ENCODE assay signal across 3 cellular contexts in the genomic region with DNA sequence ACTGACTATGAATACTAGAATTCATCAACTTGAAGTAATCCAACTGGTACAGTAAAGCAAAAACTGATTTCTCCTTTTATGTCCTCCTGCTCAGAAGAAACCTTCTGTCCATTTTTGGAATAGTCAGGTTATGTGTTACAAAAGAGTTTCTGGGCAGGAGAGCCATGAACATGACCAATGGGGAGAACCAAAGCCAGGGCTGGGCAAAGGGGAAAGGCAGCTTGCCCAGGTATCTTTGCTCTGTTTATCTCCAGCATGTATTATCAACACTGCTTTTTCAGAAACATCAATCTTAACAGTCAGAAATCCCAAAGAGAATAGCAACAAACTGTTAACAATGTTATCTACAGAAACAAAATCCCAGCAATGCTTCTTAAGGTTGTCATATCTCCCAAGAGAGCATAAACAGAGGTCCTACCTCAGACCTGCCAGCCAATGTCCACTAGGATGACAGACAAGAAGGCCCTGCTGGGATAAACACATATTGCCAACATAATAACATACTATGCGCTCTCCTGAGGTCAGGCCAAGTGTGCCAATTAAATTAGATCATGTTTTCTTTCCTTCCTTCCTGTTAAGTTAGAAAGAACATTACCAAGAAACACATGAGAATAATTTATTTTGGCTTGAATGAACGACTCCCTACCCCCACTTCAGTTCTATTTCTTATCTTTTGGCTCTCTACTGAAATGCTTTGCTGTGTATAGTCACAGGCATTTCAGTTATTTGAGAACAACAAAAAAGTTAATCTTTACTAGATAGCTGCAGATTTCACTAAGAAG.
A peak's percentile ranks its signal among the peaks of the same experiment; 100 is the strongest.
TF ChIP-seq lines count a peak whose summit lies in the region.

No MANE protein-coding gene starts in this region.

TF ChIP-seq in HEK293, 187 proteins besides CTCF, POLR2A, EP300 and RAD21:
- TF ChIP-seq ZFP3 (tag by site-specific recombination; IDR thresholded peaks at IDR 0.05; ENCODE audit: low read depth) (no peak), OVOL3 (tag by site-specific recombination; IDR thresholded peaks at IDR 0.05) (peak; percentile 47; the same call in 1 of the 2 replicates), ZNF664 (tag by site-specific recombination; IDR thresholded peaks at IDR 0.05) (peak; percentile 83), ZNF629 (tag by site-specific recombination; IDR thresholded peaks at IDR 0.05) (peak; percentile 50; the same call in 1 of the 2 replicates), OSR2 (tag by site-specific recombination; IDR thresholded peaks at IDR 0.05) (0 out of 2 replicates have a peak, but pooled peaks have one; percentile 43), ZBTB6 (tag by site-specific recombination; IDR thresholded peaks at IDR 0.05) (no peak), ZNF843 (tag by site-specific recombination; IDR thresholded peaks at IDR 0.05) (peak; percentile 70), WT1 (tag by site-specific recombination; IDR thresholded peaks at IDR 0.05) (peak; percentile 61), ZNF362 (tag by site-specific recombination; IDR thresholded peaks at IDR 0.05) (no peak), FEZF1 (tag by site-specific recombination; IDR thresholded peaks at IDR 0.05) (peak; percentile 51), ZNF626 (tag by site-specific recombination; IDR thresholded peaks at IDR 0.05) (no peak), SP7 (tag by site-specific recombination; IDR thresholded peaks at IDR 0.05) (peak; percentile 100)
- TF ChIP-seq, protein P1, sequence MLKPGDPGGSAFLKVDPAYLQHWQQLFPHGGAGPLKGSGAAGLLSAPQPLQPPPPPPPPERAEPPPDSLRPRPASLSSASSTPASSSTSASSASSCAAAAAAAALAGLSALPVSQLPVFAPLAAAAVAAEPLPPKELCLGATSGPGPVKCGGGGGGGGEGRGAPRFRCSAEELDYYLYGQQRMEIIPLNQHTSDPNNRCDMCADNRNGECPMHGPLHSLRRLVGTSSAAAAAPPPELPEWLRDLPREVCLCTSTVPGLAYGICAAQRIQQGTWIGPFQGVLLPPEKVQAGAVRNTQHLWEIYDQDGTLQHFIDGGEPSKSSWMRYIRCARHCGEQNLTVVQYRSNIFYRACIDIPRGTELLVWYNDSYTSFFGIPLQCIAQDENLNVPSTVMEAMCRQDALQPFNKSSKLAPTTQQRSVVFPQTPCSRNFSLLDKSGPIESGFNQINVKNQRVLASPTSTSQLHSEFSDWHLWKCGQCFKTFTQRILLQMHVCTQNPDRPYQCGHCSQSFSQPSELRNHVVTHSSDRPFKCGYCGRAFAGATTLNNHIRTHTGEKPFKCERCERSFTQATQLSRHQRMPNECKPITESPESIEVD (tag by site-specific recombination; IDR thresholded peaks at IDR 0.05), result peak; percentile 83

TF ChIP-seq in K562, 482 proteins besides CTCF, POLR2A, EP300 and RAD21:
- TF ChIP-seq KLF1 (tag; IDR thresholded peaks at IDR 0.05) (0 out of 2 replicates have a peak, but pooled peaks have one; percentile 20), SNIP1 (IDR thresholded peaks at IDR 0.05; ENCODE audit: low read depth) (no peak)

TF ChIP-seq in WTC11, 78 proteins besides CTCF, POLR2A, EP300 and RAD21:
- TF ChIP-seq ZNF281 (CRISPR knock-in tag; IDR thresholded peaks at IDR 0.05), result no peak
- no peak for TF ChIP-seq MYBL2 (CRISPR knock-in tag; IDR thresholded peaks at IDR 0.05)
- TF ChIP-seq JAZF1 (CRISPR knock-in tag; IDR thresholded peaks at IDR 0.05), result no peak
- TF ChIP-seq CREB1 (CRISPR knock-in tag; IDR thresholded peaks at IDR 0.05), result no peak
- TF ChIP-seq ZBTB21 (CRISPR knock-in tag; IDR thresholded peaks at IDR 0.05; ENCODE audit: borderline replicate concordance), result no peak
- no peak for TF ChIP-seq ARID4B (CRISPR knock-in tag; IDR thresholded peaks at IDR 0.05; ENCODE audit: borderline replicate concordance)
- TF ChIP-seq RELA (CRISPR knock-in tag; IDR thresholded peaks at IDR 0.05; ENCODE audit: borderline replicate concordance), result no peak
- TF ChIP-seq, protein P2, sequence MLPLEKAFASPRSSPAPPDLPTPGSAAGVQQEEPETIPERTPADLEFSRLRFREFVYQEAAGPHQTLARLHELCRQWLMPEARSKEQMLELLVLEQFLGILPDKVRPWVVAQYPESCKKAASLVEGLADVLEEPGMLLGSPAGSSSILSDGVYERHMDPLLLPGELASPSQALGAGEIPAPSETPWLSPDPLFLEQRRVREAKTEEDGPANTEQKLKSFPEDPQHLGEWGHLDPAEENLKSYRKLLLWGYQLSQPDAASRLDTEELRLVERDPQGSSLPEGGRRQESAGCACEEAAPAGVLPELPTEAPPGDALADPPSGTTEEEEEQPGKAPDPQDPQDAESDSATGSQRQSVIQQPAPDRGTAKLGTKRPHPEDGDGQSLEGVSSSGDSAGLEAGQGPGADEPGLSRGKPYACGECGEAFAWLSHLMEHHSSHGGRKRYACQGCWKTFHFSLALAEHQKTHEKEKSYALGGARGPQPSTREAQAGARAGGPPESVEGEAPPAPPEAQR (CRISPR knock-in tag; IDR thresholded peaks at IDR 0.05), result no peak
- TF ChIP-seq IRF2 (CRISPR knock-in tag; IDR thresholded peaks at IDR 0.05; ENCODE audit: borderline replicate concordance, low read depth), result no peak
- no peak for TF ChIP-seq ATF1 (CRISPR knock-in tag; IDR thresholded peaks at IDR 0.05)
- no peak for TF ChIP-seq ZMAT4 (CRISPR knock-in tag; IDR thresholded peaks at IDR 0.05)
- TF ChIP-seq, protein P3, sequence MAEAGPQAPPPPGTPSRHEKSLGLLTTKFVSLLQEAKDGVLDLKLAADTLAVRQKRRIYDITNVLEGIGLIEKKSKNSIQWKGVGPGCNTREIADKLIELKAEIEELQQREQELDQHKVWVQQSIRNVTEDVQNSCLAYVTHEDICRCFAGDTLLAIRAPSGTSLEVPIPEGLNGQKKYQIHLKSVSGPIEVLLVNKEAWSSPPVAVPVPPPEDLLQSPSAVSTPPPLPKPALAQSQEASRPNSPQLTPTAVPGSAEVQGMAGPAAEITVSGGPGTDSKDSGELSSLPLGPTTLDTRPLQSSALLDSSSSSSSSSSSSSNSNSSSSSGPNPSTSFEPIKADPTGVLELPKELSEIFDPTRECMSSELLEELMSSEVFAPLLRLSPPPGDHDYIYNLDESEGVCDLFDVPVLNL (CRISPR knock-in tag; IDR thresholded peaks at IDR 0.05; ENCODE audit: borderline replicate concordance, low read depth), result no peak
- TF ChIP-seq, protein P4, sequence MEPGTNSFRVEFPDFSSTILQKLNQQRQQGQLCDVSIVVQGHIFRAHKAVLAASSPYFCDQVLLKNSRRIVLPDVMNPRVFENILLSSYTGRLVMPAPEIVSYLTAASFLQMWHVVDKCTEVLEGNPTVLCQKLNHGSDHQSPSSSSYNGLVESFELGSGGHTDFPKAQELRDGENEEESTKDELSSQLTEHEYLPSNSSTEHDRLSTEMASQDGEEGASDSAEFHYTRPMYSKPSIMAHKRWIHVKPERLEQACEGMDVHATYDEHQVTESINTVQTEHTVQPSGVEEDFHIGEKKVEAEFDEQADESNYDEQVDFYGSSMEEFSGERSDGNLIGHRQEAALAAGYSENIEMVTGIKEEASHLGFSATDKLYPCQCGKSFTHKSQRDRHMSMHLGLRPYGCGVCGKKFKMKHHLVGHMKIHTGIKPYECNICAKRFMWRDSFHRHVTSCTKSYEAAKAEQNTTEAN (CRISPR knock-in tag; IDR thresholded peaks at IDR 0.05), result no peak
- TF ChIP-seq OVOL2 (CRISPR knock-in tag; IDR thresholded peaks at IDR 0.05; ENCODE audit: borderline replicate concordance), result no peak
- no peak for TF ChIP-seq IRF1 (CRISPR knock-in tag; IDR thresholded peaks at IDR 0.05)
- TF ChIP-seq ZNF263 (CRISPR knock-in tag; IDR thresholded peaks at IDR 0.05; ENCODE audit: low read depth), result no peak
